11 cellular contexts compared by ENCODE assay signal in genomic region chr16:89317729-89318429, GRCh38.
A peak's percentile ranks its signal among the peaks of the same experiment; 100 is the strongest.
DNase-seq lines count a peak whose midpoint lies in the region; ATAC-seq and TF ChIP-seq lines count a peak whose summit lies in the region.
"Had no signal": no experiment of that assay in that cellular context is flagged by ENCODE, and none has a peak within 500 bp of the region (broad histone marks: within the 10 kb centered on the region; RNA-seq: fewer than 3 reads in every experiment).

No MANE protein-coding gene starts in this region.

- TF ChIP-seq CTCF in stomach (IDR thresholded peaks at IDR 0.05), result no peak

- DNase-seq in Right ventricle myocardium superior (peak; percentile 24), cardiac septum (ENCODE audit: low spot score) (no peak), immature natural killer cell (no peak), stomach (no peak), NCI-H82 treated with DMSO at 0.1 percent for 48 hours (lab: John Stamatoyannopoulos, UW; ENCODE audit: unreplicated experiment) (no peak), kidney glomerular epithelial cell (lab: John Stamatoyannopoulos, UW) (no peak), HuH-7.5 (ENCODE audit: low spot score) (no peak)
- DNase-seq: OCI-M1, sigmoid colon had no signal

- H3K4me1 Mint-ChIP-seq in activated T-helper 17 cell treated with anti-CD3 and anti-CD28 coated beads, Interleukin-2, amount 50 U/mL, for 72 hours, result peaks cover 70% of the 10 kb centered on the region
- H3K4me1 Mint-ChIP-seq in immature natural killer cell, result peaks cover 93 to 95% of the 10 kb centered on the region in 2 donors

- no peaks in the 10 kb centered on the region for H3K27me3 ChIP-seq in stomach
- H3K27me3 ChIP-seq: sigmoid colon had no signal

- H3K36me3 Mint-ChIP-seq in activated T-helper 17 cell treated with anti-CD3 and anti-CD28 coated beads, Interleukin-2, amount 50 U/mL, for 72 hours (ENCODE audit: low read depth), result peaks cover 72% of the 10 kb centered on the region
- H3K36me3 Mint-ChIP-seq in immature natural killer cell, result peaks cover 0 to 3% (median 0%) of the 10 kb centered on the region in 3 donors

- H3K9me3 ChIP-seq in stomach, result no peaks in the 10 kb centered on the region
- H3K9me3 ChIP-seq: sigmoid colon had no signal

- no peak for TF ChIP-seq EP300 in stomach (IDR thresholded peaks at IDR 0.05)

- intact Hi-C loops in Right ventricle myocardium superior (cut with DNase I) (no loop called here), cardiac septum (cut with DNase I) (no loop called here), stomach (cut with DNase I; ENCODE audit: low total_unique reads) (no loop called here)

- no peak for TF ChIP-seq POLR2A in stomach (IDR thresholded peaks at IDR 0.05)

- no peak for ATAC-seq in Right ventricle myocardium superior (ENCODE audit: poor library complexity)
- ATAC-seq in activated T-helper 17 cell treated with anti-CD3 and anti-CD28 coated beads, Interleukin-2, amount 50 U/mL, for 72 hours (replicated peaks), result no peak

- H3K27ac ChIP-seq in stomach, result peak overlapping the region in 4 of 5 donors; percentile 9 to 70 (median 29)
- H3K27ac ChIP-seq: sigmoid colon, VCaP had no signal

- H3K4me3 Mint-ChIP-seq in activated T-helper 17 cell treated with anti-CD3 and anti-CD28 coated beads, Interleukin-2, amount 50 U/mL, for 72 hours, result peak overlapping the region; percentile 84
- peak overlapping the region; percentile 52 to 85 (median 69) for H3K4me3 Mint-ChIP-seq in immature natural killer cell

- H3K4me1 ChIP-seq in stomach, result peaks cover 71 to 100% (median 96%) of the 10 kb centered on the region in 4 donors

- WGBS in stomach, 5 donors, result 69 to 80% (median 70%) methylated on average over 23 of the region's 23 CpGs

- H3K4me3 ChIP-seq in stomach, result no peak overlapping the region
- H3K4me3 ChIP-seq: sigmoid colon had no signal

- peak overlapping the region; percentile 93 for H3K27ac Mint-ChIP-seq in activated T-helper 17 cell treated with anti-CD3 and anti-CD28 coated beads, Interleukin-2, amount 50 U/mL, for 72 hours
- peak overlapping the region; percentile 85 to 100 (median 98) for H3K27ac Mint-ChIP-seq in immature natural killer cell

- peaks cover 8 to 25% (median 16%) of the 10 kb centered on the region in 4 donors for H3K36me3 ChIP-seq in stomach

- H3K9me3 Mint-ChIP-seq in activated T-helper 17 cell treated with anti-CD3 and anti-CD28 coated beads, Interleukin-2, amount 50 U/mL, for 72 hours, result no peaks in the 10 kb centered on the region
- no peaks in the 10 kb centered on the region for H3K9me3 Mint-ChIP-seq in immature natural killer cell

- no peaks in the 10 kb centered on the region for H3K27me3 Mint-ChIP-seq in activated T-helper 17 cell treated with anti-CD3 and anti-CD28 coated beads, Interleukin-2, amount 50 U/mL, for 72 hours
- H3K27me3 Mint-ChIP-seq in immature natural killer cell (ENCODE audit: low read depth in 3 of 3), result peaks cover 10 to 51% (median 42%) of the 10 kb centered on the region in 3 donors
